Comparison of ENCODE assay signal across 8 cellular contexts in the genomic region with DNA sequence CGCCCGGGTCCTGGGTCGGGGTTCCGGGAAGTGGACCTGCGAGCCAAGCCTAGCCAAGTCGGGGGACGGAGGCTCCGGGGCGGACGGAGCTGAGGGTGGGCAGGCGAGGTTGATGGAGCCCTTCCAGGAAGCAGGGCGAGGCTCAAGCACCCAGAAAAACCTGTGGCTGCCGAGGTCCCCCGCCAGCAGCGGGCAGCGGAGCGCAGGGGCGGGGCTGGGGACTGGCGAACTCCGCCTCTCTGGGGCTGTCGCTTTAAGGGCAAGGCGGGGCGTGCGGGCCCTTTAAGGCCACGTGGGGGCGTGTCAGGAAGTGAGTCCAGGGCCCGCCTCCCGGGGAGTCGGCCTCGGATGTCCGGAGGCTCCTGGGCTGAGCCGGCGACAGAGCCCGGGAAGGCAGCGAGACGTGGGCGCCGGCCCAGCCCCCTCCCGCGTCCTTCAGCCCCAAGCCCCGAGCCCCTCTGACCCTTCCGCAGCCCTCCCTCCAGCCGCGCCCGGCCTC. TPM values are rescaled to one million over a fixed set of nuclear protein-coding genes. Genes with fewer than 3 reads are reported as not detected.
DNase-seq lines count a peak whose midpoint lies in the region; ATAC-seq and TF ChIP-seq lines count a peak whose summit lies in the region.

A gene (plus strand): TSS at position 344 of the 499 bp plus-strand sequence. CDS start 653 bp downstream, outside the sequence.

- H3K4me3 Mint-ChIP-seq in WTC11 = peak within 1 kb of the TSS; percentile 93

- H3K27ac Mint-ChIP-seq in WTC11 = no peak within 1 kb of the TSS

- H3K27me3 Mint-ChIP-seq in WTC11 (ENCODE audit: low read depth) = peaks cover 28% of the 10 kb centered on the region

- peak; percentile 75 for DNase-seq in AG04450 (ENCODE audit: low read depth, low spot score)
- DNase-seq in NCI-H2227 treated with DMSO at 0.1 percent for 48 hours (lab: John Stamatoyannopoulos, UW) = peak; percentile 86
- peak; percentile 97 for DNase-seq in WTC11 (ENCODE audit: low spot score)
- peak; percentile 95 to 96 for DNase-seq in cardiac fibroblast (ENCODE audit: low read depth in 2 of 2)
- DNase-seq in inferior parietal cortex (ENCODE audit: extremely low spot score) = peak; percentile 95
- peak; percentile 92 to 98 for DNase-seq in stimulated activated CD4-positive, alpha-beta T cell treated with anti-CD3 and anti-CD28 coated beads, Interleukin-12 subunit alpha, Interleukin-12 subunit beta, amount 100 ng/mL, for 24 hours (ENCODE audit: low read depth in 2 of 2)

- H3K9me3 ChIP-seq in AG04450 (ENCODE audit: control insufficient read depth, insufficient read depth, low read length) = peaks cover 6% of the 10 kb centered on the region; the same call in 1 of the 2 replicates

- ATAC-seq in GM18870 (IDR thresholded peaks at IDR 0.05; ENCODE audit: unreplicated experiment) (peak; percentile 80), HG03135 (IDR thresholded peaks at IDR 0.05; ENCODE audit: unreplicated experiment) (peak; percentile 94), WTC11 (peak; percentile 87)

- H3K4me1 Mint-ChIP-seq in WTC11 = peaks cover 14% of the 10 kb centered on the region

- peak within 1 kb of the TSS; percentile 78 for H3K27ac ChIP-seq in AG04450 (ENCODE audit: low read depth, low read length)

- 0 out of 2 replicates have a peak, but pooled peaks have one; percentile 3 for TF ChIP-seq CTCF in AG04450 (IDR thresholded peaks at IDR 0.05; ENCODE audit: low read depth, low read length)
- peak; percentile 35; the same call in 1 of the 2 replicates for TF ChIP-seq CTCF in WTC11 (IDR thresholded peaks at IDR 0.05)
- TF ChIP-seq CTCF in cardiac fibroblast (IDR thresholded peaks at IDR 0.05; ENCODE audit: low read depth, low read length) = peak; percentile 1

- no peaks in the 10 kb centered on the region for H3K36me3 Mint-ChIP-seq in WTC11

- peaks cover 9% of the 10 kb centered on the region for H3K27me3 ChIP-seq in AG04450 (ENCODE audit: control insufficient read depth, insufficient read depth, low read length)

- no peaks in the 10 kb centered on the region for H3K9me3 Mint-ChIP-seq in WTC11

- POLR2A ChIA-PET in AG04450 (lab: Yijun Ruan, JAX) (interaction anchor here (1.0 to 1.6 kb wide), 3 partner anchors 13 to 113 kb away, joined by 6 to 9 read pairs (median 8); a partner anchor contains a TSS), WTC11 (lab: Charles Lee) (no interaction called here)

- CTCF ChIA-PET in AG04450 (lab: Charles Lee) = interaction anchor here (1.0 to 2.7 kb wide), 3 partner anchors 11 to 34 kb away, joined by 4 to 10 read pairs (median 9); no protein-coding TSS in a partner anchor
- CTCF ChIA-PET in WTC11 (lab: Charles Lee) = interaction anchor here (1.0 to 3.5 kb wide), 3 partner anchors 12 to 201 kb away, joined by 7 to 21 read pairs (median 9); no protein-coding TSS in a partner anchor

- H3K4me3 ChIP-seq in AG04450 (ENCODE audit: low read depth, low read length) (peak within 1 kb of the TSS; percentile 93), cardiac fibroblast (replicated peaks in 1 of 2; ENCODE audit: low read depth in 2 of 2, low read length in 2 of 2) (peak within 1 kb of the TSS; percentile 86 to 88)

TF ChIP-seq in WTC11, 78 proteins besides CTCF, POLR2A, EP300 and RAD21:
- TF ChIP-seq OVOL2 (CRISPR knock-in tag; IDR thresholded peaks at IDR 0.05; ENCODE audit: borderline replicate concordance) (no peak), ZNF423 (CRISPR knock-in tag; IDR thresholded peaks at IDR 0.05) (no peak), SP1 (CRISPR knock-in tag; conservative IDR thresholded peaks at IDR 0.05) (peak; percentile 91)
- TF ChIP-seq, protein P1, sequence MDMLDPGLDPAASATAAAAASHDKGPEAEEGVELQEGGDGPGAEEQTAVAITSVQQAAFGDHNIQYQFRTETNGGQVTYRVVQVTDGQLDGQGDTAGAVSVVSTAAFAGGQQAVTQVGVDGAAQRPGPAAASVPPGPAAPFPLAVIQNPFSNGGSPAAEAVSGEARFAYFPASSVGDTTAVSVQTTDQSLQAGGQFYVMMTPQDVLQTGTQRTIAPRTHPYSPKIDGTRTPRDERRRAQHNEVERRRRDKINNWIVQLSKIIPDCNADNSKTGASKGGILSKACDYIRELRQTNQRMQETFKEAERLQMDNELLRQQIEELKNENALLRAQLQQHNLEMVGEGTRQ (CRISPR knock-in tag; IDR thresholded peaks at IDR 0.05) = peak; percentile 87
- TF ChIP-seq, protein P2, sequence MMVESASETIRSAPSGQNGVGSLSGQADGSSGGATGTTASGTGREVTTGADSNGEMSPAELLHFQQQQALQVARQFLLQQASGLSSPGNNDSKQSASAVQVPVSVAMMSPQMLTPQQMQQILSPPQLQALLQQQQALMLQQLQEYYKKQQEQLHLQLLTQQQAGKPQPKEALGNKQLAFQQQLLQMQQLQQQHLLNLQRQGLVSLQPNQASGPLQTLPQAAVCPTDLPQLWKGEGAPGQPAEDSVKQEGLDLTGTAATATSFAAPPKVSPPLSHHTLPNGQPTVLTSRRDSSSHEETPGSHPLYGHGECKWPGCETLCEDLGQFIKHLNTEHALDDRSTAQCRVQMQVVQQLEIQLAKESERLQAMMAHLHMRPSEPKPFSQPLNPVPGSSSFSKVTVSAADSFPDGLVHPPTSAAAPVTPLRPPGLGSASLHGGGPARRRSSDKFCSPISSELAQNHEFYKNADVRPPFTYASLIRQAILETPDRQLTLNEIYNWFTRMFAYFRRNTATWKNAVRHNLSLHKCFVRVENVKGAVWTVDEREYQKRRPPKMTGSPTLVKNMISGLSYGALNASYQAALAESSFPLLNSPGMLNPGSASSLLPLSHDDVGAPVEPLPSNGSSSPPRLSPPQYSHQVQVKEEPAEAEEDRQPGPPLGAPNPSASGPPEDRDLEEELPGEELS (CRISPR knock-in tag; IDR thresholded peaks at IDR 0.05) = 0 out of 2 replicates have a peak, but pooled peaks have one; percentile 20
- TF ChIP-seq, protein P3, sequence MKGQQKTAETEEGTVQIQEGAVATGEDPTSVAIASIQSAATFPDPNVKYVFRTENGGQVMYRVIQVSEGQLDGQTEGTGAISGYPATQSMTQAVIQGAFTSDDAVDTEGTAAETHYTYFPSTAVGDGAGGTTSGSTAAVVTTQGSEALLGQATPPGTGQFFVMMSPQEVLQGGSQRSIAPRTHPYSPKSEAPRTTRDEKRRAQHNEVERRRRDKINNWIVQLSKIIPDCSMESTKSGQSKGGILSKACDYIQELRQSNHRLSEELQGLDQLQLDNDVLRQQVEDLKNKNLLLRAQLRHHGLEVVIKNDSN (CRISPR knock-in tag; IDR thresholded peaks at IDR 0.05) = peak; percentile 82
TF ChIP-seq in WTC11: peak in this region for 4.

RNA-seq across cellular contexts. Expression of the gene that starts here (rescaled TPM):
- polyA plus RNA-seq in AG04450 (2011; rRNA removed) = 4.7 and 10.6 TPM in 2 replicates
- 7.7 and 19.2 TPM in 2 replicates for polyA minus RNA-seq in AG04450 (2011; rRNA and poly(A)+ RNA removed)
- 10.4 to 14.3 TPM (median 12.1 TPM) in 3 replicates for total RNA-seq in WTC11 (2021)

Comparison
In these comparisons a context has a peak if more than half of its experiments do, and no peak if none do; other contexts are left out.
1. Peak in every context shown above with its lines: DNase-seq, ATAC-seq, H3K4me3 ChIP-seq and H3K27ac ChIP-seq.